Comparison of ENCODE assay signal across 8 cellular contexts in the genomic region with DNA sequence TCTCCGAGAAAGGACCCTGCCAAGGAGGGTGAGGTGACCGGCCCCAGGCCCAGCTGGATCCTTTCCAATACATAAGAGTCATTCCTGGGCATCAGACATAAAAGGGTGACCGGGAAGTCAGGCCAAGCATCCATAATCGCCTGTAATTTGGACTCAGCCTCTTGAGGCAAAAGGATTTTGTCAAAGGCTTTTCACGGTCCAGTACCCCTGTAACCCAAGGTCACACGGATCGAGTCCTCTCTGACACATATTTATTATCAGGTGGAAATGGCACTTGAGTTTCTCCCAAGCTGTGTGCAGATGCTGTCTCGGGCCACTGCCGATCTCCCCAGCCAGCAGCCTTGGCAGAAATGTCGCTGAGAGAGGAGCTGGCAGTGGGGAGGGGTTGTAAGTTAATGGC.
"Had no signal": no experiment of that assay in that cellular context is flagged by ENCODE, and none has a peak within 500 bp of the region (broad histone marks: within the 10 kb centered on the region; RNA-seq: fewer than 3 reads in every experiment).

No MANE protein-coding gene starts in this region.

- H3K27me3 ChIP-seq: tibial nerve had no signal

- H3K36me3 ChIP-seq: heart left ventricle, tibial nerve had no signal

- H3K4me3 Mint-ChIP-seq: activated naive CD4-positive, alpha-beta T cell treated with anti-CD3 and anti-CD28 coated beads, Interleukin-2, amount 10 ng/mL, durations not matched to agents 7 days and 5 days; activated T-helper 17 cell treated with anti-CD3 and anti-CD28 coated beads, Interleukin-2, amount 50 U/mL, for 72 hours; endodermal cell; stimulated activated naive B cell treated with anti-CD40 and anti-IgM and Interleukin-4, amounts not matched to agents 10 μg/mL and 1 μg/mL and 100 μg/mL, for 72 hours had no signal

- H3K79me2 ChIP-seq: parathyroid adenoma had no signal

- H3K4me3 ChIP-seq: heart left ventricle, tibial nerve had no signal

- H3K4me1 ChIP-seq: parathyroid adenoma had no signal

- H3K27ac ChIP-seq: heart left ventricle, parathyroid adenoma, tibial nerve had no signal

- H3K27ac Mint-ChIP-seq: activated naive CD4-positive, alpha-beta T cell treated with anti-CD3 and anti-CD28 coated beads, Interleukin-2, amount 10 ng/mL, durations not matched to agents 7 days and 5 days; activated T-helper 17 cell treated with anti-CD3 and anti-CD28 coated beads, Interleukin-2, amount 50 U/mL, for 72 hours; endodermal cell; stimulated activated naive B cell treated with anti-CD40 and anti-IgM and Interleukin-4, amounts not matched to agents 10 μg/mL and 1 μg/mL and 100 μg/mL, for 72 hours had no signal

- H3K27me3 Mint-ChIP-seq: activated naive CD4-positive, alpha-beta T cell treated with anti-CD3 and anti-CD28 coated beads, Interleukin-2, amount 10 ng/mL, durations not matched to agents 7 days and 5 days had no signal

- H3K9me3 ChIP-seq: heart left ventricle had no signal

- H3K9ac ChIP-seq: parathyroid adenoma had no signal

- H3K4me1 Mint-ChIP-seq: endodermal cell had no signal

- H3K9me3 Mint-ChIP-seq: endodermal cell had no signal

- DNase-seq: activated naive CD4-positive, alpha-beta T cell treated with anti-CD3 and anti-CD28 coated beads, Interleukin-2, amount 10 ng/mL, durations not matched to agents 7 days and 5 days; endodermal cell; heart left ventricle; stimulated activated CD4-positive, alpha-beta T cell treated with anti-CD3 and anti-CD28 coated beads, Interleukin-2, amount 100 ng/mL, for 48 hours; stimulated activated naive B cell treated with anti-CD40 and anti-IgM and Interleukin-4, amounts not matched to agents 10 μg/mL and 1 μg/mL and 100 μg/mL, for 72 hours had no signal

- H2AFZ ChIP-seq: parathyroid adenoma had no signal

- H3K36me3 Mint-ChIP-seq: activated naive CD4-positive, alpha-beta T cell treated with anti-CD3 and anti-CD28 coated beads, Interleukin-2, amount 10 ng/mL, durations not matched to agents 7 days and 5 days; stimulated activated naive B cell treated with anti-CD40 and anti-IgM and Interleukin-4, amounts not matched to agents 10 μg/mL and 1 μg/mL and 100 μg/mL, for 72 hours had no signal
